1 cellular context compared by ENCODE assay signal in the genomic region with DNA sequence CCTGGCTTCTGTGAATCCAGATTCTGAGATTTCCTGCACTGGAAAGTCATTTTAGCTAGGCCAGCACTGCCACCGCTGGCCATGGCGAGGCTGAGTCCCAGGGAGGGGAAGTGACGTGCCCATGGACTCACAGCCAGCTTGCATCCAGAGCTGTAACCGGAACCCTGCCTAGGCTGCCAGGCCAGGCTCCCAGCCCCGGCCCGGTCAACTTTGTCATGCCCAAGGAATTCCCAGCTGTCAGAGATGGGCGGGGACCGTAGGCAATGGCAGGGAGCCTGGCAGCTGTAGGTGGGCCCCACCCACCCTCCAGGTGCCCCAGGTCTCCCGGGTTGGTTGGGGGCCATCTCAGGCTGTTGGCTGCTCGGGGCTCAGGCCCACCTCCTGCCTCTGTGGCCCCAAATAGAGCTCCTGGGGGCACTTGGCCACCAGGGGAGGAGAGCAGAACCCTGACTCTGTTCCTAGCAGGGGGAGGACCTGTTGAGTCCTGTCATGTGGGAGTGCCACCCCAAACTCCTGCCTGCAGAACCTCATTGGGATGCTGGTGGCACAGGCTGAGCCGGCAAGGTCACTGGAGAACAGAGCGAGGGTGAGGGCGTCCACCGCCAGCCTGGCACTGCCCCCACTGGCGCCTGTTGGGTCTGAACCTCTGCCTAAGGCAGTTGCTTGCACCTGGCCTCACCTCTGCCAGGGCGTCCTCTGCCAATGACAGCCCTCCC.
TF ChIP-seq lines count a peak whose summit lies in the region.

No MANE protein-coding gene starts in this region.

TF ChIP-seq in H1, 55 proteins besides CTCF, POLR2A, EP300 and RAD21 (continued from another document):
- TF ChIP-seq RBBP5 (IDR thresholded peaks at IDR 0.05; ENCODE audit: borderline replicate concordance, low read depth, low read length) (no peak), FOSL1 (IDR thresholded peaks at IDR 0.05; ENCODE audit: insufficient read depth, low read depth, low read length) (no peak), CHD2 (IDR thresholded peaks at IDR 0.05; ENCODE audit: low read length) (no peak), TBP (IDR thresholded peaks at IDR 0.05; ENCODE audit: low read depth, low read length) (no peak), SP2 (IDR thresholded peaks at IDR 0.05; ENCODE audit: low read length) (no peak), RFX5 (IDR thresholded peaks at IDR 0.05; ENCODE audit: borderline replicate concordance, low read depth, low read length) (no peak), CBX5 (IDR thresholded peaks at IDR 0.05; ENCODE audit: low read depth, low read length) (no peak), TCF12 (IDR thresholded peaks at IDR 0.05; ENCODE audit: low read depth, low read length) (no peak)
- TF ChIP-seq, protein P1, sequence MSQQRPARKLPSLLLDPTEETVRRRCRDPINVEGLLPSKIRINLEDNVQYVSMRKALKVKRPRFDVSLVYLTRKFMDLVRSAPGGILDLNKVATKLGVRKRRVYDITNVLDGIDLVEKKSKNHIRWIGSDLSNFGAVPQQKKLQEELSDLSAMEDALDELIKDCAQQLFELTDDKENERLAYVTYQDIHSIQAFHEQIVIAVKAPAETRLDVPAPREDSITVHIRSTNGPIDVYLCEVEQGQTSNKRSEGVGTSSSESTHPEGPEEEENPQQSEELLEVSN (IDR thresholded peaks at IDR 0.05): no peak
